Comparison of ENCODE assay signal across 24 cellular contexts in genomic region chr12:48145981-48146380, GRCh38. TPM values are rescaled to one million over a fixed set of nuclear protein-coding genes. Genes with fewer than 3 reads are reported as not detected.
"Had no signal": no experiment of that assay in that cellular context is flagged by ENCODE, and none has a peak within 500 bp of the region (broad histone marks: within the 10 kb centered on the region; RNA-seq: fewer than 3 reads in every experiment).

No MANE protein-coding gene starts in this region.

- H3K27me3 Mint-ChIP-seq: activated CD4-positive, alpha-beta T cell treated with anti-CD3 and anti-CD28 coated beads, Interleukin-2, amount 10 ng/mL, durations not matched to agents 7 days and 5 days; activated CD8-positive, alpha-beta T cell treated with anti-CD3 and anti-CD28 coated beads for 36 hours; activated naive CD8-positive, alpha-beta T cell treated with anti-CD3 and anti-CD28 coated beads, Interleukin-2, amount 50 U/mL, for 24 hours; dendritic cell treated with granulocyte-macrophage colony-stimulating factor and Interleukin-4, amounts not matched to agents 40 ng/mL and 50 ng/mL, for 4 days; memory B cell had no signal

- H3K4me1 ChIP-seq: sigmoid colon, upper lobe of left lung had no signal

- H3K27ac ChIP-seq: sigmoid colon, thoracic aorta, upper lobe of left lung had no signal

- H3K4me1 Mint-ChIP-seq: activated naive CD8-positive, alpha-beta T cell treated with anti-CD3 and anti-CD28 coated beads, Interleukin-2, amount 50 U/mL, for 24 hours; memory B cell; neural crest cell had no signal

- H3K9me3 Mint-ChIP-seq: activated CD4-positive, alpha-beta T cell treated with anti-CD3 and anti-CD28 coated beads, Interleukin-2, amount 10 ng/mL, durations not matched to agents 7 days and 5 days; activated CD8-positive, alpha-beta T cell treated with anti-CD3 and anti-CD28 coated beads for 36 hours; activated naive CD8-positive, alpha-beta T cell treated with anti-CD3 and anti-CD28 coated beads, Interleukin-2, amount 50 U/mL, for 24 hours; activated T-cell treated with anti-CD3 and anti-CD28 coated beads, Interleukin-2, amount 50 U/mL, for 4 hours; activated T-helper 2 cell treated with anti-CD3 and anti-CD28 coated beads, Interferon-gamma antibody, Interleukin-2, Interleukin-4, amounts not matched to agents 10 μg/mL and 5 μg/mL and 100 μg/mL, durations not matched to agents 14 hours and 24 hours and 36 hours; dendritic cell treated with granulocyte-macrophage colony-stimulating factor and Interleukin-4, amounts not matched to agents 40 ng/mL and 50 ng/mL, for 4 days; memory B cell; neural crest cell had no signal

- H3K4me3 ChIP-seq: sigmoid colon, smooth muscle cell, thoracic aorta, upper lobe of left lung had no signal

- ATAC-seq: activated CD8-positive, alpha-beta T cell treated with anti-CD3 and anti-CD28 coated beads for 36 hours; activated naive CD8-positive, alpha-beta T cell treated with anti-CD3 and anti-CD28 coated beads, Interleukin-2, amount 50 U/mL, for 24 hours; activated T-cell treated with anti-CD3 and anti-CD28 coated beads, Interleukin-2, amount 50 U/mL, for 4 hours had no signal

- H3K27ac Mint-ChIP-seq: activated CD4-positive, alpha-beta T cell treated with anti-CD3 and anti-CD28 coated beads, Interleukin-2, amount 10 ng/mL, durations not matched to agents 7 days and 5 days; activated CD8-positive, alpha-beta T cell treated with anti-CD3 and anti-CD28 coated beads for 36 hours; activated naive CD8-positive, alpha-beta T cell treated with anti-CD3 and anti-CD28 coated beads, Interleukin-2, amount 50 U/mL, for 24 hours; activated T-helper 2 cell treated with anti-CD3 and anti-CD28 coated beads, Interferon-gamma antibody, Interleukin-2, Interleukin-4, amounts not matched to agents 10 μg/mL and 5 μg/mL and 100 μg/mL, durations not matched to agents 14 hours and 24 hours and 36 hours; dendritic cell treated with granulocyte-macrophage colony-stimulating factor and Interleukin-4, amounts not matched to agents 40 ng/mL and 50 ng/mL, for 4 days had no signal

- DNase-seq: activated CD4-positive, alpha-beta T cell treated with anti-CD3 and anti-CD28 coated beads, Interleukin-2, amount 10 ng/mL, durations not matched to agents 7 days and 5 days; activated CD8-positive, alpha-beta T cell treated with anti-CD3 and anti-CD28 coated beads for 36 hours; activated naive CD4-positive, alpha-beta T cell; activated naive CD8-positive, alpha-beta T cell treated with anti-CD3 and anti-CD28 coated beads, Interleukin-2, amount 50 U/mL, for 24 hours; activated T-cell treated with anti-CD3 and anti-CD28 coated beads, Interleukin-2, amount 50 U/mL, for 4 hours; effector CD8-positive, alpha-beta T cell; foreskin melanocyte; glutamatergic neuron; hypothalamus; occipital lobe; sigmoid colon; SK-N-SH; stimulated activated CD4-positive, alpha-beta T cell treated with anti-CD3 and anti-CD28 coated beads, Interleukin-15, amount 100 ng/mL, for 24 hours; stimulated activated naive CD4-positive, alpha-beta T cell; upper lobe of left lung had no signal

- H3K9me3 ChIP-seq: sigmoid colon, SK-N-SH, thoracic aorta, upper lobe of left lung had no signal

- H3K4me3 Mint-ChIP-seq: activated CD4-positive, alpha-beta T cell treated with anti-CD3 and anti-CD28 coated beads, Interleukin-2, amount 10 ng/mL, durations not matched to agents 7 days and 5 days; activated CD8-positive, alpha-beta T cell treated with anti-CD3 and anti-CD28 coated beads for 36 hours; activated naive CD8-positive, alpha-beta T cell treated with anti-CD3 and anti-CD28 coated beads, Interleukin-2, amount 50 U/mL, for 24 hours; activated T-cell treated with anti-CD3 and anti-CD28 coated beads, Interleukin-2, amount 50 U/mL, for 4 hours; dendritic cell treated with granulocyte-macrophage colony-stimulating factor and Interleukin-4, amounts not matched to agents 40 ng/mL and 50 ng/mL, for 4 days; memory B cell; neural crest cell had no signal

- H3K27me3 ChIP-seq: sigmoid colon, upper lobe of left lung had no signal

RNA-seq across cellular contexts. Expression of gene CCDC184, which starts 37.5 kb away (rescaled TPM):
- total RNA-seq: T-helper 2 cell treated with Interferon-gamma antibody and Interleukin-4, amounts not matched to agents 100 ng/mL and 5 ng/mL, for 36 hours had no signal

RNA-seq across cellular contexts. Expression of gene OR10AD1, which starts 57.1 kb away (rescaled TPM):
- total RNA-seq: activated CD4-positive, alpha-beta T cell treated with anti-CD3 and anti-CD28 coated beads, Interleukin-2, amount 10 ng/mL, durations not matched to agents 7 days and 5 days; activated CD8-positive, alpha-beta T cell treated with anti-CD3 and anti-CD28 coated beads for 36 hours; activated T-cell treated with anti-CD3 and anti-CD28 coated beads, Interleukin-2, amount 50 U/mL, for 4 hours; activated T-helper 2 cell treated with anti-CD3 and anti-CD28 coated beads, Interferon-gamma antibody, Interleukin-2, Interleukin-4, amounts not matched to agents 10 μg/mL and 5 μg/mL and 100 μg/mL, durations not matched to agents 14 hours and 24 hours and 36 hours; lower leg skin; neural crest cell; occipital lobe; sigmoid colon; smooth muscle cell; T-helper 2 cell treated with Interferon-gamma antibody and Interleukin-4, amounts not matched to agents 100 ng/mL and 5 ng/mL, for 36 hours; thoracic aorta; upper lobe of left lung had no signal
- polyA plus RNA-seq: esophagus, sigmoid colon, SK-N-SH, smooth muscle cell had no signal
